In the genomic region with DNA sequence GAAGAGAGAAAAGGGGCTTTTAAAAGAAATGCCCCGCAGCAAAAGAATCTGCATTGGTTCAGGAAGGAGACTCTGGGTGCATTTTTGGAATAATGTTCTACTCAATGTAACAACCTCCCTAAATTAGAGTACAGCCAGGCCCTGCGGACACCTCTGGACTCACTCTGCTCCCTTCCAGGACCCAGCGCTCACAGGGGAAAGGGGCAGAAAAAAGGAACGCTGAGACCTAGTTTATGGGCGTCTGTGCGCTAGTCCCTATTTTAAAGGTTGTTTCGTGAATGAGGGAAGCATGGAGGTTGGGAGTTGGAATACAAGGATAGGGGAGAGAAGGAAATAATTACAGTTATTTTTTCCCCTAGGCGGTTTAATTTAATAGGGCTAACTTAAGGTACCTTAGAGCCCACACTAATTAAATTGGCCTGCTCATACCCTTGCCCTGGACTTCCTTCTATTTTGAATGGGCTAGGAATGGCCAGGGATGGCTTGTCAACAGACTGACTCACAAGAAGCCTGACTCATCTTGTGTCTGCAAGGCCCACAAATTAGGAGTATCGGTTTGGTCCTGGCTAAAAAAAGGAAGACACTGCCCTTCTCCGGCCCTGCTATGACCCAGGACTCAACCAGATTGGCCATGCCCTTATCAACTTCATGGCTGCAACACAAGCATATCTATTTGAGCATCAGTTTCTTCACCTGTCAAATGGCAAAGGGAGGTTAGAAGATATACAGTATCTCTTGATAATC, we compare ENCODE assay signal across 8 cellular contexts. TPM values are rescaled to one million over a fixed set of nuclear protein-coding genes. Genes with fewer than 3 reads are reported as not detected.
DNase-seq lines count a peak whose midpoint lies in the region; ATAC-seq and TF ChIP-seq lines count a peak whose summit lies in the region.

No MANE protein-coding gene starts in this region.

- H3K4me3 Mint-ChIP-seq in CD8-positive, alpha-beta T cell = peak overlapping the region; percentile 96
- peak overlapping the region; percentile 95 to 99 (median 98) for H3K4me3 Mint-ChIP-seq in immature natural killer cell

- peaks cover 53% of the 10 kb centered on the region for H3K4me1 Mint-ChIP-seq in CD8-positive, alpha-beta T cell (ENCODE audit: low read depth)
- peaks cover 51 to 58% of the 10 kb centered on the region in 2 donors for H3K4me1 Mint-ChIP-seq in immature natural killer cell

- peak overlapping the region; percentile 88 for H3K4me3 ChIP-seq in CD8-positive, alpha-beta T cell (ENCODE audit: low read depth, low read length)
- peak overlapping the region; percentile 33 for H3K4me3 ChIP-seq in HUES64 (ENCODE audit: low read length)
- H3K4me3 ChIP-seq in adipocyte (ENCODE audit: low read length) = peak overlapping the region; percentile 30
- peak overlapping the region; percentile 90 for H3K4me3 ChIP-seq in smooth muscle cell

- peaks cover 8% of the 10 kb centered on the region for H3K36me3 Mint-ChIP-seq in CD8-positive, alpha-beta T cell
- peaks cover 0 to 10% (median 6%) of the 10 kb centered on the region in 3 donors for H3K36me3 Mint-ChIP-seq in immature natural killer cell

- H3K27ac ChIP-seq in CD8-positive, alpha-beta T cell (ENCODE audit: low read depth, low read length) = no peak overlapping the region
- H3K27ac ChIP-seq in HUES64 (ENCODE audit: low read depth, low read length) (peak overlapping the region; percentile 97), smooth muscle cell (ENCODE audit: low read depth) (peak overlapping the region; percentile 98)

- intact Hi-C loops in CD8-positive, alpha-beta T cell (cut with DNase I, micrococcal nuclease) = loop anchor here (1.0 to 10.0 kb wide), 20 partner anchors 48 to 1393 kb away; a partner anchor contains a TSS

- H3K79me2 ChIP-seq in smooth muscle cell (ENCODE audit: low read depth) = peaks cover 14% of the 10 kb centered on the region

- WGBS in HUES64 = 30% methylated on average over 10 of the region's 10 CpGs
- WGBS in smooth muscle cell (ENCODE audit: low lambda C conversion rate) = 5% methylated on average over 10 of the region's 10 CpGs

- peak overlapping the region; percentile 71 for H3K9ac ChIP-seq in HUES64 (ENCODE audit: low read depth, low read length)
- peak overlapping the region; percentile 64 for H3K9ac ChIP-seq in adipocyte (ENCODE audit: low read length)
- peak overlapping the region; percentile 82 for H3K9ac ChIP-seq in smooth muscle cell (ENCODE audit: low read depth)

- H3K4me1 ChIP-seq in CD8-positive, alpha-beta T cell (ENCODE audit: insufficient read depth, low read length) = peaks cover 44% of the 10 kb centered on the region
- H3K4me1 ChIP-seq in HUES64 (ENCODE audit: insufficient read depth, low read length) (peaks cover 38% of the 10 kb centered on the region), adipocyte (ENCODE audit: control insufficient read depth, insufficient read depth, low read length) (peaks cover 31% of the 10 kb centered on the region), smooth muscle cell (ENCODE audit: low read depth) (peaks cover 26% of the 10 kb centered on the region)

- no peak for ATAC-seq in CD8-positive, alpha-beta T cell
- ATAC-seq in HG03571 (IDR thresholded peaks at IDR 0.05; ENCODE audit: unreplicated experiment) (no peak), GM18868 (IDR thresholded peaks at IDR 0.05; ENCODE audit: unreplicated experiment) (no peak)

- no peaks in the 10 kb centered on the region for H3K27me3 ChIP-seq in CD8-positive, alpha-beta T cell (ENCODE audit: insufficient read depth, low read length)
- H3K27me3 ChIP-seq in HUES64 (ENCODE audit: insufficient read depth, low read length) = no peaks in the 10 kb centered on the region
- no peaks in the 10 kb centered on the region for H3K27me3 ChIP-seq in adipocyte (replicated peaks; ENCODE audit: control insufficient read depth, insufficient read depth, low read length)
- H3K27me3 ChIP-seq in smooth muscle cell (ENCODE audit: low read depth) = no peaks in the 10 kb centered on the region

- POLR2A ChIA-PET in CD8-positive, alpha-beta T cell (lab: Charles Lee) = interaction anchor here (0.7 to 2.6 kb wide), 8 partner anchors 52 to 283 kb away, joined by 3 to 70 read pairs (median 4); a partner anchor contains a TSS

- no peaks in the 10 kb centered on the region for H3K9me3 Mint-ChIP-seq in CD8-positive, alpha-beta T cell
- no peaks in the 10 kb centered on the region for H3K9me3 Mint-ChIP-seq in immature natural killer cell

- H3K36me3 ChIP-seq in CD8-positive, alpha-beta T cell (ENCODE audit: insufficient read depth, low read length) = no peaks in the 10 kb centered on the region
- H3K36me3 ChIP-seq in HUES64 (ENCODE audit: insufficient read depth, low read length) (peaks cover 7% of the 10 kb centered on the region), adipocyte (ENCODE audit: control insufficient read depth, insufficient read depth, low read length, severe bottlenecking) (no peaks in the 10 kb centered on the region), smooth muscle cell (ENCODE audit: low read depth) (no peaks in the 10 kb centered on the region)

- TF ChIP-seq CTCF in CD8-positive, alpha-beta T cell (IDR thresholded peaks at IDR 0.05) = no peak
- TF ChIP-seq CTCF in smooth muscle cell (IDR thresholded peaks at IDR 0.05; ENCODE audit: borderline replicate concordance, insufficient read depth, poor library complexity, severe bottlenecking) = no peak

- H3K27ac Mint-ChIP-seq in CD8-positive, alpha-beta T cell = peak overlapping the region; percentile 88
- peak overlapping the region; percentile 89 to 97 (median 96) for H3K27ac Mint-ChIP-seq in immature natural killer cell

- CTCF ChIA-PET in CD8-positive, alpha-beta T cell (lab: Charles Lee) = interaction anchor here (1.0 to 2.5 kb wide), 5 partner anchors 55 to 81 kb away, joined by 3 to 53 read pairs (median 5); no protein-coding TSS in a partner anchor

- H3K27me3 Mint-ChIP-seq in CD8-positive, alpha-beta T cell (ENCODE audit: low read depth) = no peaks in the 10 kb centered on the region
- peaks cover 10 to 16% (median 12%) of the 10 kb centered on the region in 3 donors for H3K27me3 Mint-ChIP-seq in immature natural killer cell (ENCODE audit: low read depth in 3 of 3)

- no peaks in the 10 kb centered on the region for H3K9me3 ChIP-seq in CD8-positive, alpha-beta T cell (ENCODE audit: low read length)
- H3K9me3 ChIP-seq in HUES64 (ENCODE audit: insufficient read depth, low read depth, low read length) = no peaks in the 10 kb centered on the region
- H3K9me3 ChIP-seq in adipocyte (ENCODE audit: control insufficient read depth, low read length) = no peaks in the 10 kb centered on the region
- no peaks in the 10 kb centered on the region for H3K9me3 ChIP-seq in smooth muscle cell (replicated peaks; ENCODE audit: low read depth)

- H2AFZ ChIP-seq in smooth muscle cell (ENCODE audit: low read depth) = peak overlapping the region; percentile 91

- H3K4me2 ChIP-seq in smooth muscle cell = peak overlapping the region; percentile 95

- DNase-seq in CD8-positive, alpha-beta T cell = no peak
- DNase-seq in adipocyte (ENCODE audit: low read depth) (peak; percentile 65), immature natural killer cell (no peak), smooth muscle cell (lab: John Stamatoyannopoulos, UW; ENCODE audit: unreplicated experiment) (no peak)
- no peak for DNase-seq in stimulated activated CD4-positive, alpha-beta T cell treated with anti-CD3 and anti-CD28 coated beads, Interleukin-4, amount 100 ng/mL, for 1 hour

- H3F3A ChIP-seq in smooth muscle cell (ENCODE audit: low read depth) = peaks cover 9% of the 10 kb centered on the region

- peaks cover 22% of the 10 kb centered on the region for H4K20me1 ChIP-seq in smooth muscle cell (ENCODE audit: low read depth)

RNA-seq across cellular contexts. Expression of a gene that starts 1.9 kb away (rescaled TPM):
- 10 to 100 TPM; 41.5 to 47.7 TPM for total RNA-seq in CD8-positive, alpha-beta T cell
- polyA plus RNA-seq in HUES64 (2013, experiment 1 of 2) = 117 TPM
- polyA plus RNA-seq in HUES64 (2013, experiment 2 of 2) = 122 TPM
- polyA plus RNA-seq in immature natural killer cell = 10 to 100 TPM; 19.8 to 30.1 (median 21.1) TPM
- total RNA-seq in smooth muscle cell = 30.1 and 42.3 TPM in 2 replicates
- polyA plus RNA-seq in smooth muscle cell = 23.6 and 26.5 TPM in 2 replicates

Comparison
In these comparisons a context has a peak if more than half of its experiments do, and no peak if none do; other contexts are left out.
1. H3K4me3 ChIP-seq: peak in every context shown above with its lines; median percentile 90 in smooth muscle cell; 88 in CD8-positive, alpha-beta T cell; 33 in HUES64; 30 in adipocyte.